ENCODE assay signal across 15 cellular contexts in genomic region chr14:103388664-103389063, GRCh38. TPM values are rescaled to one million over a fixed set of nuclear protein-coding genes. Genes with fewer than 3 reads are reported as not detected.
DNase-seq lines count a peak whose midpoint lies in the region; ATAC-seq and TF ChIP-seq lines count a peak whose summit lies in the region.
"Had no signal": no experiment of that assay in that cellular context is flagged by ENCODE, and none has a peak within 500 bp of the region (broad histone marks: within the 10 kb centered on the region; RNA-seq: fewer than 3 reads in every experiment).

No MANE protein-coding gene starts in this region.

- CTCF ChIA-PET in mammary epithelial cell (lab: Charles Lee; ENCODE audit: low non-redundant PET): no interaction called here

- H3K9me2 ChIP-seq in OCI-LY1 (ENCODE audit: low read depth, low read length): no peaks in the 10 kb centered on the region

- peaks cover 6% of the 10 kb centered on the region for H3K36me3 Mint-ChIP-seq in activated CD4-positive, alpha-beta T cell treated with anti-CD3 and anti-CD28 coated beads, Interleukin-2, amount 10 ng/mL, durations not matched to agents 24 days and 14 days (ENCODE audit: low read depth)
- H3K36me3 Mint-ChIP-seq in neural progenitor cell: peaks cover 5% of the 10 kb centered on the region

- H3K4me1 Mint-ChIP-seq in activated CD4-positive, alpha-beta T cell treated with anti-CD3 and anti-CD28 coated beads, Interleukin-2, amount 10 ng/mL, durations not matched to agents 24 days and 14 days: peaks cover 27% of the 10 kb centered on the region
- peaks cover 23% of the 10 kb centered on the region for H3K4me1 Mint-ChIP-seq in neural progenitor cell

- no peaks in the 10 kb centered on the region for H3K9me3 Mint-ChIP-seq in activated CD4-positive, alpha-beta T cell treated with anti-CD3 and anti-CD28 coated beads, Interleukin-2, amount 10 ng/mL, durations not matched to agents 24 days and 14 days
- H3K9me3 Mint-ChIP-seq in neural progenitor cell: no peaks in the 10 kb centered on the region

- intact Hi-C loops in activated CD4-positive, alpha-beta T cell treated with anti-CD3 and anti-CD28 coated beads, Interleukin-2, amount 10 ng/mL, durations not matched to agents 24 days and 14 days (cut with micrococcal nuclease): no loop called here
- intact Hi-C loops in mammary epithelial cell (cut with micrococcal nuclease): no loop called here

- H3K36me3 ChIP-seq in OCI-LY1 (ENCODE audit: insufficient read depth, low read length) (no peaks in the 10 kb centered on the region; the same call in 1 of the 2 replicates), mammary epithelial cell (ENCODE audit: insufficient read depth, low read length) (no peaks in the 10 kb centered on the region), neural progenitor cell (no peaks in the 10 kb centered on the region)
- H3K36me3 ChIP-seq: neutrophil, upper lobe of right lung had no signal

- no peak overlapping the region for H2AFZ ChIP-seq in OCI-LY1 (ENCODE audit: low read length)
- no peak overlapping the region for H2AFZ ChIP-seq in mammary epithelial cell (ENCODE audit: low read depth, low read length)
- H2AFZ ChIP-seq in neural progenitor cell (replicated peaks): no peak overlapping the region

- 100% methylated on average over 1 of the region's 1 CpG for WGBS in mammary epithelial cell (ENCODE audit: low coverage, missing lambda C conversion rate)

- no peak for DNase-seq in activated CD4-positive, alpha-beta T cell treated with anti-CD3 and anti-CD28 coated beads, Interleukin-2, amount 10 ng/mL, durations not matched to agents 24 days and 14 days
- DNase-seq in activated CD4-positive, alpha-beta T cell treated with anti-CD3 and anti-CD28 coated beads for 4 hours: no peak
- DNase-seq in mammary epithelial cell (no peak), neural progenitor cell (ENCODE audit: low spot score) (no peak), EL (no peak)
- no peak for DNase-seq in stimulated activated CD4-positive, alpha-beta T cell treated with anti-CD3 and anti-CD28 coated beads, Interleukin-1b, Interleukin-23, amount 100 ng/mL, for 48 hours
- DNase-seq: body of pancreas; head of caudate nucleus; left colon; NCI-H2107; stimulated activated CD4-positive, alpha-beta T cell treated with anti-CD3 and anti-CD28 coated beads, Interleukin-12 subunit alpha, Interleukin-12 subunit beta, amount 100 ng/mL, for 4 hours; upper lobe of right lung had no signal

- in situ Hi-C loops in mammary epithelial cell (cut with MboI; ENCODE audit: low sequenced_read_pairs in 2 of 2): no loop called here

- ATAC-seq in HG02571 (IDR thresholded peaks at IDR 0.05; ENCODE audit: unreplicated experiment): no peak
- ATAC-seq: body of pancreas, left colon, upper lobe of right lung had no signal

- H3K9me3 ChIP-seq in OCI-LY1 (ENCODE audit: low read length) (no peaks in the 10 kb centered on the region), mammary epithelial cell (replicated peaks; ENCODE audit: insufficient read depth, low read length) (no peaks in the 10 kb centered on the region), neural progenitor cell (ENCODE audit: low read depth) (no peaks in the 10 kb centered on the region)
- H3K9me3 ChIP-seq: body of pancreas, neutrophil, upper lobe of right lung had no signal

- H3K27me3 ChIP-seq in OCI-LY1 (ENCODE audit: insufficient read depth, low read length) (no peaks in the 10 kb centered on the region), mammary epithelial cell (ENCODE audit: insufficient read depth, low read length) (no peaks in the 10 kb centered on the region), neural progenitor cell (peaks cover 8% of the 10 kb centered on the region)
- H3K27me3 ChIP-seq: body of pancreas, neutrophil, upper lobe of right lung had no signal

- H3K9ac ChIP-seq in OCI-LY1 (ENCODE audit: low read length) (no peak overlapping the region; the same call in 1 of the 2 replicates), mammary epithelial cell (ENCODE audit: insufficient read depth, low read length) (no peak overlapping the region), neural progenitor cell (no peak overlapping the region)

- peak overlapping the region; percentile 10 for H3K4me3 Mint-ChIP-seq in activated CD4-positive, alpha-beta T cell treated with anti-CD3 and anti-CD28 coated beads, Interleukin-2, amount 10 ng/mL, durations not matched to agents 24 days and 14 days
- H3K4me3 Mint-ChIP-seq in neural progenitor cell: peak overlapping the region; percentile 16

- H4K20me1 ChIP-seq in OCI-LY1 (ENCODE audit: insufficient read depth, low read length) (peaks cover 8% of the 10 kb centered on the region), mammary epithelial cell (ENCODE audit: insufficient read depth, low read length) (peaks cover 21% of the 10 kb centered on the region), neural progenitor cell (ENCODE audit: low read depth) (peaks cover 70% of the 10 kb centered on the region)

- no peaks in the 10 kb centered on the region for H3K27me3 Mint-ChIP-seq in activated CD4-positive, alpha-beta T cell treated with anti-CD3 and anti-CD28 coated beads, Interleukin-2, amount 10 ng/mL, durations not matched to agents 24 days and 14 days
- no peaks in the 10 kb centered on the region for H3K27me3 Mint-ChIP-seq in neural progenitor cell (ENCODE audit: insufficient read depth, low read depth)

- H3K27ac Mint-ChIP-seq in activated CD4-positive, alpha-beta T cell treated with anti-CD3 and anti-CD28 coated beads, Interleukin-2, amount 10 ng/mL, durations not matched to agents 24 days and 14 days: no peak overlapping the region
- no peak overlapping the region for H3K27ac Mint-ChIP-seq in neural progenitor cell

- H3K4me2 ChIP-seq in OCI-LY1 (ENCODE audit: low read length) (peak overlapping the region; percentile 14; the same call in 1 of the 2 replicates), mammary epithelial cell (ENCODE audit: insufficient read depth, low read depth, low read length) (peak overlapping the region; percentile 91), neural progenitor cell (no peak overlapping the region)

- H3K27ac ChIP-seq in OCI-LY1 (ENCODE audit: low read depth, low read length, poor library complexity, severe bottlenecking): no peak overlapping the region
- no peak overlapping the region for H3K27ac ChIP-seq in mammary epithelial cell (ENCODE audit: insufficient read depth, low read depth, low read length)
- H3K27ac ChIP-seq in neural progenitor cell: no peak overlapping the region
- H3K27ac ChIP-seq: neutrophil, upper lobe of right lung had no signal

- peaks cover 4% of the 10 kb centered on the region for H3F3A ChIP-seq in OCI-LY1 (ENCODE audit: insufficient read depth, low read length)
- peaks cover 39% of the 10 kb centered on the region for H3F3A ChIP-seq in neural progenitor cell (ENCODE audit: low read depth)

- BruUV-seq in mammary epithelial cell (replicated peaks; lab: Mats Ljungman, UMichigan): no TSS peak

- TF ChIP-seq CTCF in OCI-LY1 (IDR thresholded peaks at IDR 0.05; ENCODE audit: low read length) (no peak), mammary epithelial cell (conservative IDR thresholded peaks at IDR 0.05 in 1 of 2, IDR thresholded peaks at IDR 0.05 in 1 of 2; ENCODE audit: extremely low read depth in 1 of 2, insufficient read depth in 1 of 2, low read depth in 1 of 2, low read length in 2 of 2) (no peak), neural progenitor cell (IDR thresholded peaks at IDR 0.05) (no peak)

- peaks cover 51% of the 10 kb centered on the region for H3K4me1 ChIP-seq in OCI-LY1 (ENCODE audit: insufficient read depth, low read length, severe bottlenecking)
- H3K4me1 ChIP-seq in mammary epithelial cell (ENCODE audit: insufficient read depth, low read length): peaks cover 28% of the 10 kb centered on the region
- H3K4me1 ChIP-seq in neural progenitor cell: peaks cover 5% of the 10 kb centered on the region

- H3K4me3 ChIP-seq in OCI-LY1 (ENCODE audit: low read depth, low read length, poor library complexity, severe bottlenecking) (peak overlapping the region; percentile 76), mammary epithelial cell (replicated peaks in 1 of 3; ENCODE audit: insufficient read depth in 1 of 3, low read depth in 2 of 3, low read length in 3 of 3) (peak overlapping the region in 2 of 3 experiments; percentile 27 to 28), neural progenitor cell (no peak overlapping the region)
- H3K4me3 ChIP-seq: body of pancreas, upper lobe of right lung had no signal

- peaks cover 73% of the 10 kb centered on the region for H3K79me2 ChIP-seq in OCI-LY1 (ENCODE audit: insufficient read depth, low read length)
- H3K79me2 ChIP-seq in mammary epithelial cell (ENCODE audit: insufficient read depth, low read length): peaks cover 95% of the 10 kb centered on the region
- H3K79me2 ChIP-seq in neural progenitor cell (ENCODE audit: low read depth): peaks cover 84% of the 10 kb centered on the region

- dilution Hi-C loops in mammary epithelial cell (cut with HindIII; ENCODE audit: low sequenced_read_pairs): no loop called here

RNA-seq across cellular contexts. Expression of gene MARK3, which starts 3.4 kb away (rescaled TPM):
- 82.0 and 89.7 TPM in 2 replicates for total RNA-seq in activated CD4-positive, alpha-beta T cell treated with anti-CD3 and anti-CD28 coated beads, Interleukin-2, amount 10 ng/mL, durations not matched to agents 24 days and 14 days
- 100 to 1,000 TPM in 1 of 2 donors, 10 to 100 TPM in 1; 85.7 to 175 TPM for total RNA-seq in mammary epithelial cell
- polyA plus RNA-seq in mammary epithelial cell: 87.2 TPM
- polyA minus RNA-seq in mammary epithelial cell: 171 TPM
- total RNA-seq in neural progenitor cell (ENCODE audit: low replicate concordance): 80.7 and 91.0 TPM in 2 replicates

RNA-seq across cellular contexts. Expression of gene EIF5, which starts 54.6 kb away (rescaled TPM):
- 258 and 260 TPM in 2 replicates for total RNA-seq in activated CD4-positive, alpha-beta T cell treated with anti-CD3 and anti-CD28 coated beads, Interleukin-2, amount 10 ng/mL, durations not matched to agents 24 days and 14 days
- total RNA-seq in mammary epithelial cell (100 to 1,000 TPM; 142 to 333 TPM), neural progenitor cell (ENCODE audit: low replicate concordance) (216 and 257 TPM in 2 replicates)
- polyA plus RNA-seq in mammary epithelial cell: 337 TPM
- polyA minus RNA-seq in mammary epithelial cell: 310 TPM
